Comparison of ENCODE assay signal across 1 cellular context in genomic region chr19:942133-942645, GRCh38.
TF ChIP-seq lines count a peak whose summit lies in the region.

No MANE protein-coding gene starts in this region.

TF ChIP-seq in HepG2, 621 proteins besides CTCF, POLR2A, EP300 and RAD21:
- TF ChIP-seq SP5 (CRISPR knock-in tag; IDR thresholded peaks at IDR 0.05; ENCODE audit: borderline replicate concordance, low read depth) (no peak), ZNF687 (CRISPR knock-in tag; IDR thresholded peaks at IDR 0.05) (peak; percentile 21), RBFOX2 (IDR thresholded peaks at IDR 0.05; ENCODE audit: low read depth, low read length) (peak; percentile 69; the same call in 1 of the 2 replicates), ZFP36L2 (CRISPR knock-in tag; IDR thresholded peaks at IDR 0.05) (no peak), AGO2 (optimal IDR thresholded peaks at IDR 0.05; ENCODE audit: low read depth, low read length) (peak; percentile 81), HNRNPL (IDR thresholded peaks at IDR 0.05; ENCODE audit: low read depth, low read length) (peak; percentile 68; the same call in 1 of the 2 replicates), ELK4 (CRISPR knock-in tag; IDR thresholded peaks at IDR 0.05; ENCODE audit: borderline replicate concordance) (no peak), ARID4A (CRISPR knock-in tag; IDR thresholded peaks at IDR 0.05; ENCODE audit: borderline replicate concordance) (0 out of 2 replicates have a peak, but pooled peaks have one; percentile 7)
TF ChIP-seq in HepG2: peak in this region for 5.
